ENCODE assay signal across 17 cellular contexts in genomic region chrX:40143987-40144386, GRCh38.
"Had no signal": no experiment of that assay in that cellular context is flagged by ENCODE, and none has a peak within 500 bp of the region (broad histone marks: within the 10 kb centered on the region; RNA-seq: fewer than 3 reads in every experiment).

No MANE protein-coding gene starts in this region.

- H3K27ac Mint-ChIP-seq: activated CD4-positive, alpha-beta memory T cell treated with anti-CD3 and anti-CD28 coated beads, Interleukin-2, amount 10 ng/mL, durations not matched to agents 7 days and 5 days; activated CD8-positive, alpha-beta memory T cell treated with anti-CD3 and anti-CD28 coated beads, Interleukin-2, amount 10 ng/mL, durations not matched to agents 7 days and 5 days; activated naive CD8-positive, alpha-beta T cell; natural killer cell treated with Interleukin-12 subunit alpha and Interleukin-12 subunit beta and Interleukin-15 and Interleukin-18, amount 100 ng/mL, for 72 hours; stimulated activated memory B cell treated with anti-CD40 and anti-IgM and Interleukin-4, amounts not matched to agents 10 μg/mL and 1 μg/mL and 100 μg/mL, for 72 hours; T-cell had no signal

- H3K27ac ChIP-seq: cardiac muscle cell, testis, upper lobe of right lung had no signal

- H3K4me3 Mint-ChIP-seq: activated CD4-positive, alpha-beta memory T cell treated with anti-CD3 and anti-CD28 coated beads, Interleukin-2, amount 10 ng/mL, durations not matched to agents 7 days and 5 days; activated CD8-positive, alpha-beta memory T cell treated with anti-CD3 and anti-CD28 coated beads, Interleukin-2, amount 10 ng/mL, durations not matched to agents 7 days and 5 days; activated naive CD8-positive, alpha-beta T cell; natural killer cell treated with Interleukin-12 subunit alpha and Interleukin-12 subunit beta and Interleukin-15 and Interleukin-18, amount 100 ng/mL, for 72 hours; stimulated activated memory B cell treated with anti-CD40 and anti-IgM and Interleukin-4, amounts not matched to agents 10 μg/mL and 1 μg/mL and 100 μg/mL, for 72 hours had no signal

- H3K9me3 ChIP-seq: sigmoid colon, testis, upper lobe of right lung had no signal

- DNase-seq: activated CD4-positive, alpha-beta memory T cell treated with anti-CD3 and anti-CD28 coated beads, Interleukin-2, amount 10 ng/mL, durations not matched to agents 7 days and 5 days; activated CD4-positive, alpha-beta T cell treated with anti-CD3 and anti-CD28 coated beads for 48 hours; activated CD4-positive, CD25-positive, alpha-beta regulatory T cell; activated CD8-positive, alpha-beta memory T cell treated with anti-CD3 and anti-CD28 coated beads, Interleukin-2, amount 10 ng/mL, durations not matched to agents 7 days and 5 days; dermis blood vessel endothelial cell; effector memory CD4-positive, alpha-beta T cell; sigmoid colon; stimulated activated CD4-positive, alpha-beta T cell treated with anti-CD3 and anti-CD28 coated beads, Interleukin-4, amount 100 ng/mL, for 4 hours; T-cell; testis; upper lobe of right lung had no signal

- H3K4me1 ChIP-seq: testis had no signal

- FAIRE-seq: keratinocyte had no signal

- H3K4me3 ChIP-seq: testis, upper lobe of right lung had no signal

- ATAC-seq: activated CD8-positive, alpha-beta memory T cell treated with anti-CD3 and anti-CD28 coated beads, Interleukin-2, amount 10 ng/mL, durations not matched to agents 7 days and 5 days; natural killer cell treated with Interleukin-12 subunit alpha and Interleukin-12 subunit beta and Interleukin-15 and Interleukin-18, amount 100 ng/mL, for 72 hours; stimulated activated memory B cell treated with anti-CD40 and anti-IgM and Interleukin-4, amounts not matched to agents 10 μg/mL and 1 μg/mL and 100 μg/mL, for 72 hours; T-cell; upper lobe of right lung had no signal

- H3K27me3 ChIP-seq: testis, upper lobe of right lung had no signal

- H3K36me3 Mint-ChIP-seq: activated CD8-positive, alpha-beta memory T cell treated with anti-CD3 and anti-CD28 coated beads, Interleukin-2, amount 10 ng/mL, durations not matched to agents 7 days and 5 days; activated naive CD8-positive, alpha-beta T cell; mesothelial cell of epicardium; natural killer cell treated with Interleukin-12 subunit alpha and Interleukin-12 subunit beta and Interleukin-15 and Interleukin-18, amount 100 ng/mL, for 72 hours; stimulated activated memory B cell treated with anti-CD40 and anti-IgM and Interleukin-4, amounts not matched to agents 10 μg/mL and 1 μg/mL and 100 μg/mL, for 72 hours; T-cell had no signal

- H3K9me3 Mint-ChIP-seq: activated CD4-positive, alpha-beta memory T cell treated with anti-CD3 and anti-CD28 coated beads, Interleukin-2, amount 10 ng/mL, durations not matched to agents 7 days and 5 days; natural killer cell treated with Interleukin-12 subunit alpha and Interleukin-12 subunit beta and Interleukin-15 and Interleukin-18, amount 100 ng/mL, for 72 hours; stimulated activated memory B cell treated with anti-CD40 and anti-IgM and Interleukin-4, amounts not matched to agents 10 μg/mL and 1 μg/mL and 100 μg/mL, for 72 hours; T-cell had no signal

- H3K27me3 Mint-ChIP-seq: activated CD4-positive, alpha-beta memory T cell treated with anti-CD3 and anti-CD28 coated beads, Interleukin-2, amount 10 ng/mL, durations not matched to agents 7 days and 5 days; activated naive CD8-positive, alpha-beta T cell; stimulated activated memory B cell treated with anti-CD40 and anti-IgM and Interleukin-4, amounts not matched to agents 10 μg/mL and 1 μg/mL and 100 μg/mL, for 72 hours had no signal

- H3K36me3 ChIP-seq: cardiac muscle cell, sigmoid colon, upper lobe of right lung had no signal
